Comparison of ENCODE assay signal across 11 cellular contexts in genomic region chr2:189582140-189582825, GRCh38. TPM values are rescaled to one million over a fixed set of nuclear protein-coding genes. Genes with fewer than 3 reads are reported as not detected.
DNase-seq lines count a peak whose midpoint lies in the region; ATAC-seq and TF ChIP-seq lines count a peak whose summit lies in the region.
"Had no signal": no experiment of that assay in that cellular context is flagged by ENCODE, and none has a peak within 500 bp of the region (broad histone marks: within the 10 kb centered on the region; RNA-seq: fewer than 3 reads in every experiment).

No MANE protein-coding gene starts in this region.

- peak overlapping the region; percentile 82 for H3K4me3 Mint-ChIP-seq in activated naive CD8-positive, alpha-beta T cell

- no peak overlapping the region for H3K4me3 ChIP-seq in breast epithelium
- no peak overlapping the region for H3K4me3 ChIP-seq in mammary epithelial cell (replicated peaks in 1 of 3; ENCODE audit: insufficient read depth in 1 of 3, low read depth in 2 of 3, low read length in 3 of 3)
- H3K4me3 ChIP-seq in mucosa of stomach (ENCODE audit: low read length): no peak overlapping the region
- peak overlapping the region; percentile 94 for H3K4me3 ChIP-seq in thoracic aorta

- no peaks in the 10 kb centered on the region for H3K36me3 Mint-ChIP-seq in activated naive CD8-positive, alpha-beta T cell

- in situ Hi-C loops in mammary epithelial cell (cut with MboI; ENCODE audit: low sequenced_read_pairs in 2 of 2): no loop called here

- no peaks in the 10 kb centered on the region for H3K27me3 ChIP-seq in breast epithelium
- H3K27me3 ChIP-seq in mammary epithelial cell (ENCODE audit: insufficient read depth, low read length): peaks cover 7% of the 10 kb centered on the region
- no peaks in the 10 kb centered on the region for H3K27me3 ChIP-seq in mucosa of stomach (ENCODE audit: control insufficient read depth, insufficient read depth, low read length)
- H3K27me3 ChIP-seq in thoracic aorta (replicated peaks; ENCODE audit: insufficient read depth): no peaks in the 10 kb centered on the region

- peaks cover 12% of the 10 kb centered on the region for H3K27me3 Mint-ChIP-seq in activated naive CD8-positive, alpha-beta T cell

- no TSS peak for BruUV-seq in mammary epithelial cell (replicated peaks; lab: Mats Ljungman, UMichigan)

- intact Hi-C loops in breast epithelium (cut with DNase I; ENCODE audit: low total_unique reads) (no loop called here), mammary epithelial cell (cut with micrococcal nuclease) (no loop called here)

- H3K4me1 ChIP-seq in breast epithelium (no peaks in the 10 kb centered on the region), mammary epithelial cell (ENCODE audit: insufficient read depth, low read length) (peaks cover 12% of the 10 kb centered on the region), mucosa of stomach (ENCODE audit: control insufficient read depth, insufficient read depth, low read length) (peaks cover 14% of the 10 kb centered on the region), thoracic aorta (ENCODE audit: control insufficient read depth in 1 of 2, low read depth in 2 of 2) (peaks cover 0 to 43% of the 10 kb centered on the region in 2 donors)

- H4K20me1 ChIP-seq in mammary epithelial cell (ENCODE audit: insufficient read depth, low read length): no peaks in the 10 kb centered on the region

- no peaks in the 10 kb centered on the region for H3K9me3 ChIP-seq in breast epithelium
- no peaks in the 10 kb centered on the region for H3K9me3 ChIP-seq in mammary epithelial cell (replicated peaks; ENCODE audit: insufficient read depth, low read length)
- H3K9me3 ChIP-seq in mucosa of stomach (ENCODE audit: control insufficient read depth, low read length): no peaks in the 10 kb centered on the region
- H3K9me3 ChIP-seq in thoracic aorta: no peaks in the 10 kb centered on the region
- H3K9me3 ChIP-seq: neutrophil had no signal

- TF ChIP-seq CTCF in breast epithelium (IDR thresholded peaks at IDR 0.05) (no peak), mammary epithelial cell (conservative IDR thresholded peaks at IDR 0.05 in 1 of 2, IDR thresholded peaks at IDR 0.05 in 1 of 2; ENCODE audit: extremely low read depth in 1 of 2, insufficient read depth in 1 of 2, low read depth in 1 of 2, low read length in 2 of 2) (no peak), thoracic aorta (IDR thresholded peaks at IDR 0.05) (no peak)

- H3K9ac ChIP-seq in mammary epithelial cell (ENCODE audit: insufficient read depth, low read length): no peak overlapping the region
- peak overlapping the region; percentile 88 for H3K9ac ChIP-seq in mucosa of stomach (ENCODE audit: low read length)

- dilution Hi-C loops in mammary epithelial cell (cut with HindIII; ENCODE audit: low sequenced_read_pairs): no loop called here

- no peak overlapping the region for H3K27ac Mint-ChIP-seq in activated naive CD8-positive, alpha-beta T cell

- H3K9me3 Mint-ChIP-seq in activated naive CD8-positive, alpha-beta T cell (ENCODE audit: low read depth): no peaks in the 10 kb centered on the region

- H3K4me1 Mint-ChIP-seq in activated naive CD8-positive, alpha-beta T cell (ENCODE audit: low read depth): peaks cover 30% of the 10 kb centered on the region

- H2AFZ ChIP-seq in mammary epithelial cell (ENCODE audit: low read depth, low read length): no peak overlapping the region

- DNase-seq in breast epithelium (ENCODE audit: low spot score in 2 of 2) (no peak), mammary epithelial cell (no peak), thoracic aorta (ENCODE audit: low spot score) (no peak), NCI-H2107 treated with DMSO at 0.1 percent for 48 hours (lab: John Stamatoyannopoulos, UW; ENCODE audit: unreplicated experiment) (no peak)
- DNase-seq: NCI-H2171 treated with DMSO at 0.1 percent for 48 hours had no signal

- H3K27ac ChIP-seq in breast epithelium (peak overlapping the region; percentile 87 to 91), mammary epithelial cell (ENCODE audit: insufficient read depth, low read depth, low read length) (no peak overlapping the region), thoracic aorta (peak overlapping the region; percentile 90 to 92)

- WGBS in mammary epithelial cell (ENCODE audit: low coverage, missing lambda C conversion rate): 78% methylated on average over 6 of the region's 6 CpGs

- no peaks in the 10 kb centered on the region for H3K79me2 ChIP-seq in mammary epithelial cell (ENCODE audit: insufficient read depth, low read length)

- no peak overlapping the region for H3K4me2 ChIP-seq in mammary epithelial cell (ENCODE audit: insufficient read depth, low read depth, low read length)

- no peak for ATAC-seq in thoracic aorta (ENCODE audit: insufficient number of reproducible peaks, low FRiP score, low read depth)
- ATAC-seq in HG03460 (IDR thresholded peaks at IDR 0.05; ENCODE audit: unreplicated experiment): no peak
- ATAC-seq in HG03097 (IDR thresholded peaks at IDR 0.05; ENCODE audit: low FRiP score, unreplicated experiment): no peak

- H3K36me3 ChIP-seq in breast epithelium (no peaks in the 10 kb centered on the region), mammary epithelial cell (ENCODE audit: insufficient read depth, low read length) (no peaks in the 10 kb centered on the region), mucosa of stomach (ENCODE audit: control insufficient read depth, insufficient read depth, low read length) (no peaks in the 10 kb centered on the region), thoracic aorta (no peaks in the 10 kb centered on the region)

- CTCF ChIA-PET in mammary epithelial cell (lab: Charles Lee; ENCODE audit: low non-redundant PET): no interaction called here

- TF ChIP-seq POLR2A in breast epithelium (IDR thresholded peaks at IDR 0.05): no peak

RNA-seq across cellular contexts. Expression of gene SLC40A1, which starts 1.7 kb away (rescaled TPM):
- total RNA-seq in breast epithelium (100 to 1,000 TPM in 2 of 3 donors, 10 to 100 TPM in 1; 42.2 to 183 (median 162) TPM), mammary epithelial cell (1 to 10 TPM in 1 of 2 donors, not detected in 1; 3.2 TPM), thoracic aorta (100 to 1,000 TPM in 1 of 2 donors, 10 to 100 TPM in 1; 76.5 to 118 TPM)
- polyA plus RNA-seq in mammary epithelial cell: not detected
- not detected for polyA minus RNA-seq in mammary epithelial cell
- total RNA-seq: MCF 10A had no signal

Comparison
In these comparisons a context has a peak if more than half of its experiments do, and no peak if none do; other contexts are left out.
1. RNA of gene SLC40A1, which starts 1.7 kb away (total RNA-seq): 42.2 to 183 TPM in breast epithelium and 76.5 to 118 TPM in thoracic aorta; 3.2 TPM in mammary epithelial cell; every median in the first group is over 10 times any median in the second.